ENCODE assay signal across 8 cellular contexts in genomic region chr16:1826691-1827573, GRCh38. TPM values are rescaled to one million over a fixed set of nuclear protein-coding genes. Genes with fewer than 3 reads are reported as not detected.
DNase-seq lines count a peak whose midpoint lies in the region; ATAC-seq and TF ChIP-seq lines count a peak whose summit lies in the region.

FAHD1 (plus strand) TSS chr16:1827206; CDS start chr16:1827239, 33 bp downstream.
HAGH (minus strand) TSS chr16:1826825; CDS start chr16:1826787, 38 bp downstream.

- peaks cover 18% of the 10 kb centered on the region for H4K20me1 ChIP-seq in osteoblast (ENCODE audit: insufficient read depth, low read length)

- peak within 1 kb of the TSS; percentile 93 for H3K4me2 ChIP-seq in osteoblast (ENCODE audit: insufficient read depth, low read length)

- H3K4me1 ChIP-seq in osteoblast (ENCODE audit: insufficient read depth, low read length) (peaks cover 25% of the 10 kb centered on the region), testis (peaks cover 33% of the 10 kb centered on the region)

- TF ChIP-seq CTCF in osteoblast (IDR thresholded peaks at IDR 0.05; ENCODE audit: extremely low read depth, low read depth, low read length) (no peak), testis (IDR thresholded peaks at IDR 0.05) (peak in 1 of 3 experiments; percentile 4)

- peak; percentile 58 for DNase-seq in NCI-H1105 (lab: John Stamatoyannopoulos, UW)
- peak; percentile 86 for DNase-seq in SKM-1 (lab: John Stamatoyannopoulos, UW; ENCODE audit: unreplicated experiment)
- peak; percentile 90 to 96 for DNase-seq in activated naive CD4-positive, alpha-beta T cell treated with anti-CD3 and anti-CD28 coated beads, Interleukin-2, amount 50 U/mL, for 72 hours (ENCODE audit: low spot score in 2 of 2)
- DNase-seq in glomerular endothelial cell (ENCODE audit: extremely low read depth, low read depth, low spot score), result peak; percentile 68
- peak; percentile 100 for DNase-seq in osteoblast (ENCODE audit: insufficient read length, low spot score, missing footprints)
- DNase-seq in testis, result peak; percentile 96

- H3K4me3 ChIP-seq in osteoblast (ENCODE audit: insufficient read depth, low read length) (peak within 1 kb of the TSS; percentile 99), testis (peak within 1 kb of the TSS; percentile 82 to 89)

- WGBS in testis, 2 donors, result 1% methylated on average over 70 of the region's 104 CpGs; no CpG with 5 or more reads in 1 of the 2 donors

- H2AFZ ChIP-seq in osteoblast (ENCODE audit: low read length), result peak within 1 kb of the TSS; percentile 100

- H3K27me3 ChIP-seq in osteoblast (ENCODE audit: insufficient read depth, low read length) (no peaks in the 10 kb centered on the region), testis (no peaks in the 10 kb centered on the region)

- intact Hi-C loops in testis (cut with DNase I; ENCODE audit: low total_unique reads), result no loop called here

- H3K36me3 ChIP-seq in osteoblast (ENCODE audit: insufficient read depth, low read length), result peaks cover 10% of the 10 kb centered on the region
- H3K36me3 ChIP-seq in testis (ENCODE audit: low read depth, missing control alignments), result no peaks in the 10 kb centered on the region

- H3K27ac Mint-ChIP-seq in activated naive CD4-positive, alpha-beta T cell treated with anti-CD3 and anti-CD28 coated beads, Interleukin-2, amount 50 U/mL, for 72 hours, result peak within 1 kb of the TSS; percentile 95 to 97

- H3K79me2 ChIP-seq in osteoblast (ENCODE audit: insufficient read depth, low read length), result peaks cover 61% of the 10 kb centered on the region

- H3K9me3 Mint-ChIP-seq in activated naive CD4-positive, alpha-beta T cell treated with anti-CD3 and anti-CD28 coated beads, Interleukin-2, amount 50 U/mL, for 72 hours, result no peaks in the 10 kb centered on the region

- peaks cover 7% of the 10 kb centered on the region in 2 donors for H3K36me3 Mint-ChIP-seq in activated naive CD4-positive, alpha-beta T cell treated with anti-CD3 and anti-CD28 coated beads, Interleukin-2, amount 50 U/mL, for 72 hours

- no peaks in the 10 kb centered on the region for H3K9me3 ChIP-seq in osteoblast (ENCODE audit: low read depth, low read length)
- H3K9me3 ChIP-seq in testis, result no peaks in the 10 kb centered on the region

- TF ChIP-seq POLR2A in GM10847 (IDR thresholded peaks at IDR 0.05; ENCODE audit: extremely low read depth, insufficient read length) (peak; percentile 41), testis (IDR thresholded peaks at IDR 0.05) (no peak)

- peak; percentile 88 for ATAC-seq in HG02642 (IDR thresholded peaks at IDR 0.05; ENCODE audit: poor library complexity, unreplicated experiment)
- peak; percentile 88 to 90 for ATAC-seq in activated naive CD4-positive, alpha-beta T cell treated with anti-CD3 and anti-CD28 coated beads, Interleukin-2, amount 50 U/mL, for 72 hours

- H3K27ac ChIP-seq in osteoblast (ENCODE audit: low read depth, low read length) (peak within 1 kb of the TSS; percentile 62), testis (peak within 1 kb of the TSS; percentile 75 to 85)

RNA-seq across cellular contexts. Expression of gene FAHD1, which starts in this region (rescaled TPM):
- total RNA-seq in activated naive CD4-positive, alpha-beta T cell treated with anti-CD3 and anti-CD28 coated beads, Interleukin-2, amount 50 U/mL, for 72 hours, result 10 to 100 TPM; 11.9 to 13.0 TPM
- 60.7 and 62.9 TPM in 2 replicates for total RNA-seq in glomerular endothelial cell
- total RNA-seq in osteoblast, result 63.1 and 72.7 TPM in 2 replicates
- 10 to 100 TPM; 57.5 to 65.8 TPM for total RNA-seq in testis
- polyA plus RNA-seq in testis (ENCODE audit: insufficient read depth, low read depth, low replicate concordance), result 20.6 TPM

RNA-seq across cellular contexts. Expression of gene HAGH, which starts in this region (rescaled TPM):
- 10 to 100 TPM; 31.7 to 65.6 TPM for total RNA-seq in activated naive CD4-positive, alpha-beta T cell treated with anti-CD3 and anti-CD28 coated beads, Interleukin-2, amount 50 U/mL, for 72 hours
- total RNA-seq in glomerular endothelial cell, result 91.5 and 116 TPM in 2 replicates
- 28.9 and 32.9 TPM in 2 replicates for total RNA-seq in osteoblast
- total RNA-seq in testis, result 100 to 1,000 TPM; 163 to 176 TPM
- 266 TPM for polyA plus RNA-seq in testis (ENCODE audit: insufficient read depth, low read depth, low replicate concordance)

Comparison
In these comparisons a context has a peak if more than half of its experiments do, and no peak if none do; other contexts are left out.
1. Peak in every context shown above with its lines: DNase-seq, ATAC-seq, H3K4me3 ChIP-seq and H3K27ac ChIP-seq.